In genomic region chr6:3750324-3751018, GRCh38 we compare ENCODE assay signal across 8 cellular contexts. TPM values are rescaled to one million over a fixed set of nuclear protein-coding genes. Genes with fewer than 3 reads are reported as not detected.
DNase-seq lines count a peak whose midpoint lies in the region; TF ChIP-seq lines count a peak whose summit lies in the region.

No MANE protein-coding gene starts in this region.

- H3K27ac ChIP-seq in MM.1S (ENCODE audit: low read length) = no peak overlapping the region

- no peaks in the 10 kb centered on the region for H3K4me1 ChIP-seq in MM.1S (ENCODE audit: low read length)

- H3F3A ChIP-seq in MM.1S (ENCODE audit: insufficient read depth, low read length) = no peaks in the 10 kb centered on the region

- H3K9me3 ChIP-seq in MM.1S (replicated peaks; ENCODE audit: insufficient read depth, low read length) = no peaks in the 10 kb centered on the region

- H3K36me3 ChIP-seq in MM.1S (replicated peaks; ENCODE audit: insufficient read depth, low read length) = no peaks in the 10 kb centered on the region

- DNase-seq in NCI-H82 (lab: John Stamatoyannopoulos, UW) (peak; percentile 60), NCI-H82 treated with DMSO at 0.1 percent for 48 hours (lab: John Stamatoyannopoulos, UW; ENCODE audit: unreplicated experiment) (no peak), MM.1S (no peak), astrocyte of the spinal cord (ENCODE audit: low read depth, low spot score) (peak; percentile 82), hypothalamus (lab: John Stamatoyannopoulos, UW) (peak in 49 of 51 donors; percentile 24 to 87 (median 65)), posterior vena cava (ENCODE audit: low spot score) (peak; percentile 96), COLO829 (ENCODE audit: low spot score) (no peak), T-helper 9 cell (no peak)

- H3K4me3 ChIP-seq in MM.1S (ENCODE audit: low read length) (peak overlapping the region; percentile 52; the same call in 1 of the 2 replicates), astrocyte of the spinal cord (ENCODE audit: low read depth, low read length) (peak overlapping the region; percentile 76)

- no peak overlapping the region for H3K9ac ChIP-seq in MM.1S (ENCODE audit: low read length)

- H4K20me1 ChIP-seq in MM.1S (ENCODE audit: insufficient read depth, low read length) = no peaks in the 10 kb centered on the region

- peak overlapping the region; percentile 96 for H3K4me2 ChIP-seq in MM.1S (ENCODE audit: low read depth, low read length)

- TF ChIP-seq CTCF in MM.1S (IDR thresholded peaks at IDR 0.05; ENCODE audit: low read length) (no peak), astrocyte of the spinal cord (IDR thresholded peaks at IDR 0.05; ENCODE audit: low read depth, low read length) (no peak)

- H2AFZ ChIP-seq in MM.1S (ENCODE audit: low read length) = peak overlapping the region; percentile 61; the same call in 1 of the 2 replicates

- no peaks in the 10 kb centered on the region for H3K9me2 ChIP-seq in MM.1S (replicated peaks; ENCODE audit: insufficient read depth, low read length)

- peaks cover 28% of the 10 kb centered on the region for H3K27me3 ChIP-seq in MM.1S (replicated peaks; ENCODE audit: insufficient read depth, low read length)

- in situ Hi-C loops in astrocyte of the spinal cord (cut with HindIII; ENCODE audit: low sequenced_read_pairs) = no loop called here

- intact Hi-C loops in posterior vena cava (cut with DNase I) = loop anchor here (1.0 to 5.0 kb wide), 3 partner anchors 52 to 77 kb away; no protein-coding TSS in a partner anchor

- H3K79me2 ChIP-seq in MM.1S (ENCODE audit: low read length) = no peaks in the 10 kb centered on the region

RNA-seq across cellular contexts. Expression of gene PXDC1, which starts 1.0 kb away (rescaled TPM):
- total RNA-seq in posterior vena cava = 100 to 1,000 TPM in 1 of 2 donors, 10 to 100 TPM in 1; 99.5 to 103 TPM

Comparison
In these comparisons a context has a peak if more than half of its experiments do, and no peak if none do; other contexts are left out.
1. DNase-seq: peak in NCI-H82 (single experiment), astrocyte of the spinal cord (single experiment), hypothalamus (49 of 51) and posterior vena cava (single experiment); none in NCI-H82 treated with DMSO at 0.1 percent for 48 hours (single experiment), MM.1S (single experiment), COLO829 (single experiment) and T-helper 9 cell (single experiment).